1 cellular context compared by ENCODE assay signal in the genomic region with DNA sequence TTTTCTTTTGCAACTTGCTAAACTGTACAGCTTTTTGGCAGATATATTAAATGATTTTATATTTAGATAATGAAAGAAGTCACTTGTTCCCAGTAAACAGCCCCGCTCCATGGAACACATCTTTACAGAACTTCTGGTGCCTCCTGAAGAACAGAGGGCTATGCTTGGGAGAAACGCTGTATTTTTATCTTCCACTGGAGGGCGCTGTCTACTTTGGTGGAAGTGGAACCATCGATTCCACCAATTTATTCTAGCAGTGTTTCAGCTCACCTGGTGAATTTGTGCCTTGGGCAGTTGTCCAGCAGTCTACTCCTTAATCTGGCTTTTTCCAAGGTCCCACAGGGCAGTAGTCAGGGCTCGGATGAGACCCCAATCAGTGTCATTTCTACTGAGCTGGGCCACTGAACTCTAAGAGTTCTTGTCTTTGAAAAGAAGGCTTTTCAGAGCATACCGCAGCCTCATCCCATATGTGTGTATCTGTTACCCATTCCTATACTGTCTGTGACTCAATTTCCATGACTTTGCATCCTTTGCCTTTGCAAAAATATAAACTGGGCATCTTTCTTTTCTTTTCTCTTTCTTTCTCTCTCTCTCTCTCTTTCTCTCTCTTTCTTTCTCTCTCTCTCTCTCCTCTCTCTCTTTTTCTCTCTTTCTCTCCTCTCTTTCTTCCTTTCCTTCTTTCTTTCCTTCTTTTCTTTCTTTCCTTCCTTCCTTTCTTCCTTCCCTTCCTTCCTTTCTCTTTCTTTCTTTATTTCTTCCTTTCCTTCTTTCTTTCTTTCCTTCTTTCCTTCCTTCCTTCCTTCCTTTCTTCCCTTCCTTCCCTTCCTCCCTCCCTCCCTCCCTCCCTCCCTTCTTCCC.
TF ChIP-seq lines count a peak whose summit lies in the region.

No MANE protein-coding gene starts in this region.

TF ChIP-seq in IMR-90, 13 proteins besides CTCF, POLR2A, EP300 and RAD21 (continued from another document):
- TF ChIP-seq SMC3 (IDR thresholded peaks at IDR 0.05; ENCODE audit: low read depth, low read length) = peak; percentile 68
TF ChIP-seq in IMR-90: peak in this region for 1.
